1 cellular context compared by ENCODE assay signal in genomic region chr19:816500-816857, GRCh38.
TF ChIP-seq lines count a peak whose summit lies in the region.

No MANE protein-coding gene starts in this region.

TF ChIP-seq in H1, 55 proteins besides CTCF, POLR2A, EP300 and RAD21:
- TF ChIP-seq BACH1 (IDR thresholded peaks at IDR 0.05; ENCODE audit: low read length) (no peak), SIRT6 (IDR thresholded peaks at IDR 0.05; ENCODE audit: low read length) (no peak), RFX5 (IDR thresholded peaks at IDR 0.05; ENCODE audit: borderline replicate concordance, low read depth, low read length) (no peak), JUND (IDR thresholded peaks at IDR 0.05; ENCODE audit: low read length) (no peak), JUN (IDR thresholded peaks at IDR 0.05; ENCODE audit: low read depth, low read length) (no peak), CBX5 (IDR thresholded peaks at IDR 0.05; ENCODE audit: low read depth, low read length) (no peak), EGR1 (IDR thresholded peaks at IDR 0.05; ENCODE audit: borderline replicate concordance, low read depth, low read length) (no peak), CHD7 (IDR thresholded peaks at IDR 0.05; ENCODE audit: insufficient replicate concordance, low read length) (no peak), HDAC6 (IDR thresholded peaks at IDR 0.05; ENCODE audit: low read depth, low read length) (no peak), CHD2 (IDR thresholded peaks at IDR 0.05; ENCODE audit: low read length) (no peak), TCF12 (IDR thresholded peaks at IDR 0.05; ENCODE audit: low read depth, low read length) (no peak), ATF3 (IDR thresholded peaks at IDR 0.05; ENCODE audit: insufficient read depth, low read depth, low read length) (no peak), KDM5A (IDR thresholded peaks at IDR 0.05; ENCODE audit: low read length) (no peak), SP4 (IDR thresholded peaks at IDR 0.05; ENCODE audit: low read length) (no peak)
- TF ChIP-seq, protein P1, sequence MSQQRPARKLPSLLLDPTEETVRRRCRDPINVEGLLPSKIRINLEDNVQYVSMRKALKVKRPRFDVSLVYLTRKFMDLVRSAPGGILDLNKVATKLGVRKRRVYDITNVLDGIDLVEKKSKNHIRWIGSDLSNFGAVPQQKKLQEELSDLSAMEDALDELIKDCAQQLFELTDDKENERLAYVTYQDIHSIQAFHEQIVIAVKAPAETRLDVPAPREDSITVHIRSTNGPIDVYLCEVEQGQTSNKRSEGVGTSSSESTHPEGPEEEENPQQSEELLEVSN (IDR thresholded peaks at IDR 0.05) = no peak
TF ChIP-seq in H1: peak in this region for 0.
